In the genomic region with DNA sequence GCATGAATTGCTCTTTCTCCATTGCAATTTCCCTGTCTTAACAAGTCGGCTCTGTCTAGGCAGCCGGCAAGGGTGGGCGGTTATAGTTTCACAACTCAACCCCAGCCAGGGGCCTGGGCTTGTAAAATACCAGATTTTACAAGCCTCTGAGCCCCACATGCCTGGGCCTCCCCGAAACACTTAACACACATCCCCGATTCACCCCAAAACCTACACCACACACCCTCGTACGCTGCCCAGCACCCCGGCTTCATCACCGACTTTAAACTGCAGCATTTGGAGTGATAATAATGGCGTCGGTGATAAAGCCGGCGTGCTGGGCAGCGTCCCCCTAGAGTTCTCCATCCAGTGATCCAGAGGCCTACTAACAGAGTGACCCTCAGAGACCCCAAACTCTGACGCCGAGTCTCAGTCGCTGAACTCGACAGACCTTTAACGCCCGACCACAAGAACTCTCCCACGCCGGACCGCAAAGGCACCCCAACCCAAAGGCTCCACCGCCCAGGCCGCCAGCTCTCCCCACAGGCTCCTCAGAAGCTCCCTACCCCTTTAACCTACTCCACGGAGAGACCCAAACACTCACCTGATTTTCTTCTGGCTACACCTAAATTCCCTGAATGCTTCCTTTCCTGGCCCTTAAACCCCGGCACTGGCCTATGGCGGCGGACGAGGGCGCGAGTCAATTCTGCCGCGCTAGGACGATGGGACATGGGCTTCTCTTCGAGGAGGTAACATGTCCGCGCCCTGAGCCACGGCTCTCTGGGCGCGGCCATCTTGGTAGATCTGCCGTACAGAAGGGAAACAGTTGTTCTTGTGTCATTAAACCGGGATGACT, we compare ENCODE assay signal across 8 cellular contexts. TPM values are rescaled to one million over a fixed set of nuclear protein-coding genes. Genes with fewer than 3 reads are reported as not detected.
DNase-seq lines count a peak whose midpoint lies in the region; ATAC-seq, FAIRE-seq and TF ChIP-seq lines count a peak whose summit lies in the region.

Gene ZNF649 (minus strand): TSS at position 687 of the 835 bp plus-strand sequence. CDS start 4,910 bp downstream, outside the sequence.

- intact Hi-C loops in activated T-helper 2 cell treated with anti-CD3 and anti-CD28 coated beads, Interferon-gamma antibody, Interleukin-2, Interleukin-4, amounts not matched to agents 10 μg/mL and 5 μg/mL and 100 μg/mL, durations not matched to agents 14 hours and 24 hours and 36 hours (cut with micrococcal nuclease) = loop anchor here (1.0 to 10.0 kb wide), 4 partner anchors 23 to 290 kb away; partner anchors contain the start of genes PPP2R1A, ZNF350, ZNF613 and ZNF614

- DNase-seq in BJ (ENCODE audit: low read depth) (no peak), HUDEP-2 (lab: John Stamatoyannopoulos, UW; ENCODE audit: unreplicated experiment in 76 of 76) (peak in 73 of 76 experiments; percentile 26 to 98 (median 78)), RCC 7860 (ENCODE audit: low spot score) (peak; percentile 67), fibroblast of peridontal ligament (ENCODE audit: extremely low read depth) (peak; percentile 80), naive B cell (peak; percentile 77)
- DNase-seq in activated T-helper 2 cell treated with anti-CD3 and anti-CD28 coated beads, Interferon-gamma antibody, Interleukin-2, Interleukin-4, amounts not matched to agents 10 μg/mL and 5 μg/mL and 100 μg/mL, durations not matched to agents 14 hours and 24 hours and 36 hours (ENCODE audit: low spot score) = peak; percentile 72
- DNase-seq in stimulated activated CD8-positive, alpha-beta memory T cell treated with anti-CD3 and anti-CD28 coated beads, Interleukin-7, amount 100 ng/mL, for 4 hours (ENCODE audit: low read depth in 2 of 2) = peak; percentile 64 to 73

- H3K36me3 ChIP-seq in BJ (ENCODE audit: control insufficient read depth, insufficient read depth, low read length) = no peaks in the 10 kb centered on the region

- H3K27me3 Mint-ChIP-seq in activated T-helper 2 cell treated with anti-CD3 and anti-CD28 coated beads, Interferon-gamma antibody, Interleukin-2, Interleukin-4, amounts not matched to agents 10 μg/mL and 5 μg/mL and 100 μg/mL, durations not matched to agents 14 hours and 24 hours and 36 hours (ENCODE audit: low read depth) = peaks cover 4% of the 10 kb centered on the region
- H3K27me3 Mint-ChIP-seq in naive B cell = peaks cover 9 to 29% (median 17%) of the 10 kb centered on the region in 3 donors

- no peak for TF ChIP-seq CTCF in BJ (IDR thresholded peaks at IDR 0.05; ENCODE audit: insufficient read depth, low read depth, low read length)

- CTCF ChIA-PET in BJ (lab: Yijun Ruan, JAX) = interaction anchor here (1.3 kb wide), 1 partner anchor 19 kb away, joined by 4 read pairs; no protein-coding TSS in a partner anchor

- peak; percentile 39 for FAIRE-seq in RCC 7860 (lab: Jason Lieb, UNC)

- H3K27me3 ChIP-seq in BJ (ENCODE audit: control insufficient read depth, insufficient read depth, low read length) = peaks cover 3% of the 10 kb centered on the region; the same call in 1 of the 2 replicates

- peak within 1 kb of the TSS; percentile 71 for H3K4me3 ChIP-seq in BJ (ENCODE audit: low read depth, low read length)

- peak; percentile 84 for ATAC-seq in GM19351 (IDR thresholded peaks at IDR 0.05; ENCODE audit: unreplicated experiment)
- ATAC-seq in naive B cell (ENCODE audit: low read depth in 2 of 2) = peak; percentile 95

- peak within 1 kb of the TSS; percentile 98 for H3K27ac Mint-ChIP-seq in activated T-helper 2 cell treated with anti-CD3 and anti-CD28 coated beads, Interferon-gamma antibody, Interleukin-2, Interleukin-4, amounts not matched to agents 10 μg/mL and 5 μg/mL and 100 μg/mL, durations not matched to agents 14 hours and 24 hours and 36 hours
- H3K27ac Mint-ChIP-seq in naive B cell = peak within 1 kb of the TSS; percentile 92 to 98 (median 97)

- peaks cover 85% of the 10 kb centered on the region for H3K9me3 Mint-ChIP-seq in activated T-helper 2 cell treated with anti-CD3 and anti-CD28 coated beads, Interferon-gamma antibody, Interleukin-2, Interleukin-4, amounts not matched to agents 10 μg/mL and 5 μg/mL and 100 μg/mL, durations not matched to agents 14 hours and 24 hours and 36 hours
- H3K9me3 Mint-ChIP-seq in naive B cell = peaks cover 15 to 87% (median 63%) of the 10 kb centered on the region in 7 donors

- peaks cover 69% of the 10 kb centered on the region for H3K36me3 Mint-ChIP-seq in activated T-helper 2 cell treated with anti-CD3 and anti-CD28 coated beads, Interferon-gamma antibody, Interleukin-2, Interleukin-4, amounts not matched to agents 10 μg/mL and 5 μg/mL and 100 μg/mL, durations not matched to agents 14 hours and 24 hours and 36 hours (ENCODE audit: low read depth)
- H3K36me3 Mint-ChIP-seq in naive B cell = peaks cover 35 to 55% of the 10 kb centered on the region in 2 donors

- peak within 1 kb of the TSS; percentile 99 for H3K4me3 Mint-ChIP-seq in activated T-helper 2 cell treated with anti-CD3 and anti-CD28 coated beads, Interferon-gamma antibody, Interleukin-2, Interleukin-4, amounts not matched to agents 10 μg/mL and 5 μg/mL and 100 μg/mL, durations not matched to agents 14 hours and 24 hours and 36 hours (ENCODE audit: low read depth)
- H3K4me3 Mint-ChIP-seq in naive B cell = peak within 1 kb of the TSS; percentile 95 to 100 (median 98)

- peaks cover 13% of the 10 kb centered on the region for H3K4me1 Mint-ChIP-seq in activated T-helper 2 cell treated with anti-CD3 and anti-CD28 coated beads, Interferon-gamma antibody, Interleukin-2, Interleukin-4, amounts not matched to agents 10 μg/mL and 5 μg/mL and 100 μg/mL, durations not matched to agents 14 hours and 24 hours and 36 hours (ENCODE audit: low read depth)
- H3K4me1 Mint-ChIP-seq in naive B cell = peaks cover 19 to 30% (median 30%) of the 10 kb centered on the region in 3 donors

- POLR2A ChIA-PET in BJ (lab: Charles Lee) = no interaction called here

RNA-seq across cellular contexts. Expression of gene ZNF649, which starts in this region (rescaled TPM):
- polyA plus RNA-seq in BJ (2011; rRNA removed) (2.5 and 4.5 TPM in 2 replicates), naive B cell (ENCODE audit: low read depth in 6 of 6) (10 to 100 TPM in 5 of 6 donors, 1 to 10 TPM in 1; 8.3 to 17.7 (median 13.0) TPM)
- 4.5 and 7.8 TPM in 2 replicates for polyA minus RNA-seq in BJ (2011; rRNA and poly(A)+ RNA removed)
- 11.8 and 12.1 TPM in 2 replicates for total RNA-seq in activated T-helper 2 cell treated with anti-CD3 and anti-CD28 coated beads, Interferon-gamma antibody, Interleukin-2, Interleukin-4, amounts not matched to agents 10 μg/mL and 5 μg/mL and 100 μg/mL, durations not matched to agents 14 hours and 24 hours and 36 hours
